ENCODE assay signal across 16 cellular contexts in genomic region chr7:77464589-77464988, GRCh38. TPM values are rescaled to one million over a fixed set of nuclear protein-coding genes. Genes with fewer than 3 reads are reported as not detected.
DNase-seq lines count a peak whose midpoint lies in the region; ATAC-seq, FAIRE-seq and TF ChIP-seq lines count a peak whose summit lies in the region.
"Had no signal": no experiment of that assay in that cellular context is flagged by ENCODE, and none has a peak within 500 bp of the region (broad histone marks: within the 10 kb centered on the region; RNA-seq: fewer than 3 reads in every experiment).

No MANE protein-coding gene starts in this region.

- no peak for FAIRE-seq in GM12891 (lab: Jason Lieb, UNC)
- FAIRE-seq: colon, TTC549 had no signal

- no peak overlapping the region for H2AFZ ChIP-seq in OCI-LY3 (ENCODE audit: low read depth, low read length)

- H3K4me1 ChIP-seq in OCI-LY3 (ENCODE audit: low read length), result peaks cover 33% of the 10 kb centered on the region
- H3K4me1 ChIP-seq: adrenal gland had no signal

- H3K36me3 Mint-ChIP-seq in progenitor cell of endocrine pancreas (ENCODE audit: insufficient read depth), result no peaks in the 10 kb centered on the region

- DNase-seq in GM12891 (ENCODE audit: insufficient read length, low spot score) (no peak), NCI-H187 (lab: John Stamatoyannopoulos, UW) (no peak), progenitor cell of endocrine pancreas (ENCODE audit: low spot score, unreplicated experiment) (no peak), MG63 (no peak), G401 (ENCODE audit: low spot score) (no peak)
- DNase-seq: adrenal gland; esophagus squamous epithelium; hippocampal formation; NCI-H1436; SHP77; stimulated activated CD4-positive, alpha-beta T cell treated with anti-CD3 and anti-CD28 coated beads, Interleukin-2, amount 100 ng/mL, for 24 hours had no signal

- H4K20me1 ChIP-seq in OCI-LY3 (ENCODE audit: insufficient read depth, low read length), result no peaks in the 10 kb centered on the region

- in situ Hi-C loops in G401 (cut with HindIII; ENCODE audit: low sequenced_read_pairs), result no loop called here

- no peak overlapping the region for H3K4me3 Mint-ChIP-seq in progenitor cell of endocrine pancreas (ENCODE audit: low read depth)

- H3K36me3 ChIP-seq in OCI-LY3 (replicated peaks; ENCODE audit: low read depth, low read length) (no peaks in the 10 kb centered on the region), MG63 (no peaks in the 10 kb centered on the region)
- H3K36me3 ChIP-seq: adrenal gland, esophagus squamous epithelium had no signal

- H3K27ac Mint-ChIP-seq in progenitor cell of endocrine pancreas, result no peak overlapping the region

- H3K4me3 ChIP-seq in OCI-LY3 (ENCODE audit: low read length) (peak overlapping the region; percentile 44), MG63 (no peak overlapping the region)
- H3K4me3 ChIP-seq: adrenal gland, esophagus squamous epithelium had no signal

- H3K27me3 ChIP-seq in OCI-LY3 (ENCODE audit: low read depth, low read length) (no peaks in the 10 kb centered on the region), MG63 (no peaks in the 10 kb centered on the region)
- H3K27me3 ChIP-seq: adrenal gland, esophagus squamous epithelium had no signal

- H3K9me3 Mint-ChIP-seq in progenitor cell of endocrine pancreas (ENCODE audit: low read depth), result peaks cover 5% of the 10 kb centered on the region

- peak overlapping the region; percentile 71 for H3K4me2 ChIP-seq in OCI-LY3 (ENCODE audit: low read length)

- H3K79me2 ChIP-seq in OCI-LY3 (ENCODE audit: low read length), result no peaks in the 10 kb centered on the region

- peaks cover 8% of the 10 kb centered on the region for H3K27me3 Mint-ChIP-seq in progenitor cell of endocrine pancreas

- H3K9me3 ChIP-seq in OCI-LY3 (ENCODE audit: insufficient read depth, low read length), result no peaks in the 10 kb centered on the region
- H3K9me3 ChIP-seq in MG63, result no peaks in the 10 kb centered on the region
- H3K9me3 ChIP-seq: adrenal gland, esophagus squamous epithelium had no signal

- H3K9ac ChIP-seq in OCI-LY3 (ENCODE audit: low read length), result no peak overlapping the region

- H3K4me1 Mint-ChIP-seq in progenitor cell of endocrine pancreas (ENCODE audit: low read depth), result no peaks in the 10 kb centered on the region

- H3K27ac ChIP-seq in OCI-LY3 (ENCODE audit: low read length), result 0 out of 2 replicates have a peak overlapping the region, but pooled peaks have one; percentile 29
- H3K27ac ChIP-seq: adrenal gland, esophagus squamous epithelium had no signal

- no peak for TF ChIP-seq POLR2A in GM12891 (IDR thresholded peaks at IDR 0.05; ENCODE audit: low read depth, low read length)

- ATAC-seq in GM19395 (IDR thresholded peaks at IDR 0.05; ENCODE audit: unreplicated experiment), result peak; percentile 68
- ATAC-seq in HG02885 (IDR thresholded peaks at IDR 0.05; ENCODE audit: poor library complexity, unreplicated experiment), result peak; percentile 72

- TF ChIP-seq CTCF in OCI-LY3 (IDR thresholded peaks at IDR 0.05; ENCODE audit: low read depth, low read length) (no peak), progenitor cell of endocrine pancreas (IDR thresholded peaks at IDR 0.05; ENCODE audit: unreplicated experiment) (no peak)

TF ChIP-seq in GM12891, 5 proteins besides CTCF, POLR2A, EP300 and RAD21:
- TF ChIP-seq SPI1 (IDR thresholded peaks at IDR 0.05; ENCODE audit: low read depth, low read length), result peak; percentile 81
- no peak for TF ChIP-seq POU2F2 (IDR thresholded peaks at IDR 0.05; ENCODE audit: low read depth, low read length)

RNA-seq across cellular contexts. Expression of gene GSAP, which starts 48.4 kb away (rescaled TPM):
- 19.7 TPM for polyA plus RNA-seq in GM12891 (2012; ENCODE audit: low read depth, missing spikeins)
- total RNA-seq in progenitor cell of endocrine pancreas, result 9.9 and 10.9 TPM in 2 replicates
- 0.74 and 2.3 TPM in 2 replicates for total RNA-seq in MG63 (2014; rRNA removed; shearing (Covaris generic); ENCODE audit: low replicate concordance)
- not detected in 2 replicates for total RNA-seq in G401 (2014; rRNA removed; shearing (Covaris generic))
